8 cellular contexts compared by ENCODE assay signal in genomic region chr1:40668769-40669525, GRCh38. TPM values are rescaled to one million over a fixed set of nuclear protein-coding genes. Genes with fewer than 3 reads are reported as not detected.
DNase-seq lines count a peak whose midpoint lies in the region; ATAC-seq and TF ChIP-seq lines count a peak whose summit lies in the region.

No MANE protein-coding gene starts in this region.

- H3K23ac ChIP-seq in trophoblast cell (ENCODE audit: low read length), result no peak overlapping the region

- H4K12ac ChIP-seq in trophoblast cell (ENCODE audit: low read depth, low read length), result no peak overlapping the region

- H3K4me1 ChIP-seq in SK-N-SH (ENCODE audit: control insufficient read depth in 1 of 2, insufficient read depth in 2 of 2, low read depth in 1 of 2, low read length in 1 of 2), result peaks cover 2 to 20% of the 10 kb centered on the region in 2 experiments; a peak in 1 of 4 replicates
- H3K4me1 ChIP-seq in trophoblast cell (ENCODE audit: control insufficient read depth in 1 of 2, insufficient read depth in 2 of 2, low read length in 2 of 2), result peaks cover 0 to 5% of the 10 kb centered on the region in 2 experiments
- H3K4me1 ChIP-seq in upper lobe of left lung, result peaks cover 13 to 30% (median 22%) of the 10 kb centered on the region in 4 donors

- peaks cover 36% of the 10 kb centered on the region for H3K27me3 Mint-ChIP-seq in activated naive CD4-positive, alpha-beta T cell treated with anti-CD3 and anti-CD28 coated beads, Interleukin-2, amount 10 ng/mL, durations not matched to agents 7 days and 5 days

- no peak overlapping the region for H2BK12ac ChIP-seq in trophoblast cell (ENCODE audit: low read length)

- H3K18ac ChIP-seq in trophoblast cell (ENCODE audit: low read length), result no peak overlapping the region

- no peak overlapping the region for H2AK5ac ChIP-seq in trophoblast cell (ENCODE audit: low read length)

- H3K9ac ChIP-seq in SK-N-SH (no peak overlapping the region), trophoblast cell (ENCODE audit: low read length) (no peak overlapping the region)

- no peak overlapping the region for H4K8ac ChIP-seq in trophoblast cell (ENCODE audit: low read depth, low read length)

- TF ChIP-seq EP300 in SK-N-SH (IDR thresholded peaks at IDR 0.05; ENCODE audit: borderline replicate concordance in 1 of 2, low read depth in 1 of 2, low read length in 1 of 2) (no peak), upper lobe of left lung (IDR thresholded peaks at IDR 0.05) (no peak)

- H3K79me2 ChIP-seq in SK-N-SH (ENCODE audit: insufficient read depth) (no peaks in the 10 kb centered on the region), trophoblast cell (ENCODE audit: control insufficient read depth, insufficient read depth, low read length, poor library complexity) (no peaks in the 10 kb centered on the region)

- peaks cover 14% of the 10 kb centered on the region for H3K4me1 Mint-ChIP-seq in activated naive CD4-positive, alpha-beta T cell treated with anti-CD3 and anti-CD28 coated beads, Interleukin-2, amount 10 ng/mL, durations not matched to agents 7 days and 5 days

- H3K4me2 ChIP-seq in SK-N-SH (0 out of 2 replicates have a peak overlapping the region, but pooled peaks have one; percentile 68), trophoblast cell (ENCODE audit: low read length) (peak overlapping the region; percentile 7)

- H2BK120ac ChIP-seq in trophoblast cell (ENCODE audit: insufficient read depth, low read length, poor library complexity), result no peak overlapping the region

- no peak overlapping the region for H2BK5ac ChIP-seq in trophoblast cell (ENCODE audit: low read depth, low read length, poor library complexity)

- no peaks in the 10 kb centered on the region for H3K36me3 Mint-ChIP-seq in activated naive CD4-positive, alpha-beta T cell treated with anti-CD3 and anti-CD28 coated beads, Interleukin-2, amount 10 ng/mL, durations not matched to agents 7 days and 5 days

- TF ChIP-seq CTCF in SK-N-SH (IDR thresholded peaks at IDR 0.05), result peak; percentile 90
- TF ChIP-seq CTCF in upper lobe of left lung (IDR thresholded peaks at IDR 0.05), result peak; percentile 82 to 95 (median 88)

- no peak overlapping the region for H4K91ac ChIP-seq in trophoblast cell (ENCODE audit: low read depth, low read length)

- no peaks in the 10 kb centered on the region for H4K20me1 ChIP-seq in SK-N-SH (ENCODE audit: insufficient read depth)

- H2AFZ ChIP-seq in SK-N-SH (ENCODE audit: low read depth) (no peak overlapping the region), trophoblast cell (ENCODE audit: insufficient read depth, low read length, poor library complexity) (no peak overlapping the region)

- 17% methylated on average over 17 of the region's 21 CpGs for WGBS in SK-N-SH (ENCODE audit: low lambda C conversion rate)
- no CpG with 5 or more reads among the region's 21 CpGs for WGBS in trophoblast cell (ENCODE audit: extremely low coverage, insufficient coverage, insufficient read length)
- 13 to 14% methylated on average over 19 to 21 of the region's 21 CpGs for WGBS in upper lobe of left lung, 2 donors

- H3K4ac ChIP-seq in trophoblast cell (ENCODE audit: low read depth, low read length), result no peak overlapping the region

- H3K27ac ChIP-seq in SK-N-SH (ENCODE audit: low read depth in 2 of 2, low read length in 1 of 2), result no peak overlapping the region
- no peak overlapping the region for H3K27ac ChIP-seq in trophoblast cell (ENCODE audit: low read depth, low read length)
- H3K27ac ChIP-seq in upper lobe of left lung, result no peak overlapping the region

- H3K4me3 ChIP-seq in SK-N-SH (ENCODE audit: low read depth in 2 of 2, low read length in 1 of 2) (peak overlapping the region; percentile 23 to 33; a peak in 2 of 4 replicates), trophoblast cell (ENCODE audit: low read depth, low read length) (no peak overlapping the region), upper lobe of left lung (peak overlapping the region in 2 of 4 donors; percentile 26 to 33)

- H3K9me3 Mint-ChIP-seq in activated naive CD4-positive, alpha-beta T cell treated with anti-CD3 and anti-CD28 coated beads, Interleukin-2, amount 10 ng/mL, durations not matched to agents 7 days and 5 days, result peaks cover 2% of the 10 kb centered on the region

- no peaks in the 10 kb centered on the region for H3K9me2 ChIP-seq in SK-N-SH

- H3F3A ChIP-seq in SK-N-SH (replicated peaks; ENCODE audit: insufficient read depth), result no peaks in the 10 kb centered on the region

- peak; percentile 82 for TF ChIP-seq RAD21 in SK-N-SH (IDR thresholded peaks at IDR 0.05; ENCODE audit: low read length)

- H3K27me3 ChIP-seq in SK-N-SH (ENCODE audit: insufficient read depth) (no peaks in the 10 kb centered on the region), trophoblast cell (ENCODE audit: insufficient read depth, low read length) (no peaks in the 10 kb centered on the region), upper lobe of left lung (no peaks in the 10 kb centered on the region)

- peak overlapping the region; percentile 41 for H3K4me3 Mint-ChIP-seq in activated naive CD4-positive, alpha-beta T cell treated with anti-CD3 and anti-CD28 coated beads, Interleukin-2, amount 10 ng/mL, durations not matched to agents 7 days and 5 days

- POLR2A ChIA-PET in SK-N-SH (lab: Yijun Ruan, JAX), result interaction anchor here (0.5 kb wide), 1 partner anchor 421 kb away, joined by 3 read pairs; no protein-coding TSS in a partner anchor

- CTCF ChIA-PET in SK-N-SH (lab: Yijun Ruan, JAX), result interaction anchor here (0.6 to 4.0 kb wide), 39 partner anchors 9 to 282 kb away, joined by 3 to 26 read pairs (median 5); partner anchors contain the start of gene NFYC
- CTCF ChIA-PET in activated naive CD4-positive, alpha-beta T cell treated with anti-CD3 and anti-CD28 coated beads, Interleukin-2, amount 10 ng/mL, durations not matched to agents 7 days and 5 days (lab: Charles Lee), result interaction anchor here (0.6 to 3.5 kb wide), 11 partner anchors 10 to 292 kb away, joined by 3 to 31 read pairs (median 5); partner anchors contain the start of gene NFYC

- H3K36me3 ChIP-seq in SK-N-SH (replicated peaks in 1 of 2; ENCODE audit: control insufficient read depth in 1 of 2, insufficient read depth in 2 of 2, low read length in 1 of 2) (no peaks in the 10 kb centered on the region), trophoblast cell (ENCODE audit: control insufficient read depth in 1 of 2, insufficient read depth in 2 of 2, low read length in 2 of 2) (no peaks in the 10 kb centered on the region), upper lobe of left lung (no peaks in the 10 kb centered on the region)

- no peak overlapping the region for H3K27ac Mint-ChIP-seq in activated naive CD4-positive, alpha-beta T cell treated with anti-CD3 and anti-CD28 coated beads, Interleukin-2, amount 10 ng/mL, durations not matched to agents 7 days and 5 days

- no peak overlapping the region for H3K14ac ChIP-seq in trophoblast cell (ENCODE audit: low read length)

- DNase-seq in DMS153 treated with DMSO at 0.1 percent for 48 hours (lab: John Stamatoyannopoulos, UW; ENCODE audit: unreplicated experiment) (peak; percentile 94), GOT3 (lab: John Stamatoyannopoulos, UW) (peak; percentile 53), MV-4-11 (lab: John Stamatoyannopoulos, UW) (peak; percentile 60), SK-N-SH (peak; percentile 85), glomerular visceral epithelial cell (ENCODE audit: extremely low spot score) (peak; percentile 75), trophoblast cell (peak; percentile 75 to 88), upper lobe of left lung (peak; percentile 82 to 89)
- peak; percentile 91 for DNase-seq in activated naive CD4-positive, alpha-beta T cell treated with anti-CD3 and anti-CD28 coated beads, Interleukin-2, amount 10 ng/mL, durations not matched to agents 7 days and 5 days

- no peak for TF ChIP-seq POLR2A in upper lobe of left lung (IDR thresholded peaks at IDR 0.05)

- peak; percentile 83 to 87 for ATAC-seq in upper lobe of left lung (ENCODE audit: low FRiP score in 2 of 2)

- no peaks in the 10 kb centered on the region for H3K9me3 ChIP-seq in SK-N-SH
- peaks cover 3% of the 10 kb centered on the region for H3K9me3 ChIP-seq in trophoblast cell (ENCODE audit: insufficient read depth, low read depth, low read length)
- no peaks in the 10 kb centered on the region for H3K9me3 ChIP-seq in upper lobe of left lung

- no peaks in the 10 kb centered on the region for H3K79me1 ChIP-seq in trophoblast cell (ENCODE audit: low read length)

TF ChIP-seq in SK-N-SH, 30 proteins besides CTCF, POLR2A, EP300 and RAD21:
- TF ChIP-seq MXI1 (IDR thresholded peaks at IDR 0.05; ENCODE audit: low read depth, low read length) (peak; percentile 70; the same call in 1 of the 2 replicates), NRF1 (IDR thresholded peaks at IDR 0.05; ENCODE audit: low read depth, low read length) (peak; percentile 27; the same call in 1 of the 2 replicates), FOXJ3 (CRISPR knock-in tag; IDR thresholded peaks at IDR 0.05) (no peak), RCOR1 (IDR thresholded peaks at IDR 0.05; ENCODE audit: low read length) (peak; percentile 62), CHD2 (IDR thresholded peaks at IDR 0.05; ENCODE audit: low read length, partially characterized antibody) (peak; percentile 67), SMC3 (IDR thresholded peaks at IDR 0.05; ENCODE audit: low read depth, low read length) (peak; percentile 83), NFIC (IDR thresholded peaks at IDR 0.05; ENCODE audit: borderline replicate concordance) (no peak), TCF12 (IDR thresholded peaks at IDR 0.05) (0 out of 2 replicates have a peak, but pooled peaks have one; percentile 15)

RNA-seq across cellular contexts. Expression of gene RIMS3, which starts 3.5 kb away (rescaled TPM):
- polyA plus RNA-seq in SK-N-SH (2012; rRNA removed), result 1.9 and 2.9 TPM in 2 replicates
- polyA plus RNA-seq in SK-N-SH (2012; cell fraction: cytosol; rRNA removed), result 1.1 and 1.6 TPM in 2 replicates
- polyA plus RNA-seq in SK-N-SH (2012; cell fraction: nucleus; rRNA removed), result 3.5 and 4.9 TPM in 2 replicates
- polyA plus RNA-seq in trophoblast cell (2013), result 1.0 and 1.1 TPM in 2 replicates
- total RNA-seq in upper lobe of left lung, result 1 to 10 TPM; 2.7 to 9.9 (median 3.5) TPM

RNA-seq across cellular contexts. Expression of gene NFYC, which starts 22.6 kb away (rescaled TPM):
- 68.0 and 72.4 TPM in 2 replicates for polyA plus RNA-seq in SK-N-SH (2012; rRNA removed)
- 36.6 and 49.4 TPM in 2 replicates for polyA plus RNA-seq in SK-N-SH (2012; cell fraction: cytosol; rRNA removed)
- 62.5 and 88.2 TPM in 2 replicates for polyA plus RNA-seq in SK-N-SH (2012; cell fraction: nucleus; rRNA removed)
- polyA plus RNA-seq in trophoblast cell (2013), result 64.7 and 72.6 TPM in 2 replicates
- 10 to 100 TPM; 40.0 to 73.3 (median 50.9) TPM for total RNA-seq in upper lobe of left lung
